In genomic region chr3:63911901-63912767, GRCh38 we compare ENCODE assay signal across 8 cellular contexts. TPM values are rescaled to one million over a fixed set of nuclear protein-coding genes. Genes with fewer than 3 reads are reported as not detected.
DNase-seq lines count a peak whose midpoint lies in the region; ATAC-seq and TF ChIP-seq lines count a peak whose summit lies in the region.

Gene SCAANT1 (minus strand): TSS chr3:63912383.

- no peaks in the 10 kb centered on the region for H3K27me3 Mint-ChIP-seq in activated CD4-positive, alpha-beta T cell treated with anti-CD3 and anti-CD28 coated beads for 36 hours
- H3K27me3 Mint-ChIP-seq in chondrocyte (ENCODE audit: low read depth): no peaks in the 10 kb centered on the region

- no peaks in the 10 kb centered on the region for H3K9me3 Mint-ChIP-seq in activated CD4-positive, alpha-beta T cell treated with anti-CD3 and anti-CD28 coated beads for 36 hours (ENCODE audit: low read depth)
- no peaks in the 10 kb centered on the region for H3K9me3 Mint-ChIP-seq in chondrocyte (ENCODE audit: low read depth)

- intact Hi-C loops in activated CD4-positive, alpha-beta T cell treated with anti-CD3 and anti-CD28 coated beads for 36 hours (cut with DNase I, micrococcal nuclease): loop anchor here (1.0 to 10.0 kb wide), 7 partner anchors 48 to 1597 kb away; partner anchors contain the start of genes PSMD6 (in 2 of the 2), ATXN7 (in 1 of the 2) and THOC7 (in 1 of the 2)

- H3K4me3 Mint-ChIP-seq in activated CD4-positive, alpha-beta T cell treated with anti-CD3 and anti-CD28 coated beads for 36 hours: peak within 1 kb of the TSS; percentile 88
- peak within 1 kb of the TSS; percentile 89 for H3K4me3 Mint-ChIP-seq in chondrocyte (ENCODE audit: unreplicated experiment)

- H3K9me3 ChIP-seq in AG04450 (ENCODE audit: control insufficient read depth, insufficient read depth, low read length): no peaks in the 10 kb centered on the region

- H3K27ac ChIP-seq in AG04450 (ENCODE audit: low read depth, low read length): peak within 1 kb of the TSS; percentile 62
- peak within 1 kb of the TSS; percentile 85 for H3K27ac ChIP-seq in layer of hippocampus (ENCODE audit: low read depth, low read length)

- DNase-seq in AG04450 (ENCODE audit: low read depth, low spot score): peak; percentile 67
- DNase-seq in NCI-H446 treated with DMSO at 0.1 percent for 48 hours (lab: John Stamatoyannopoulos, UW): peak; percentile 40
- peak; percentile 87 for DNase-seq in activated CD4-positive, alpha-beta T cell treated with anti-CD3 and anti-CD28 coated beads for 36 hours
- DNase-seq in chondrocyte (ENCODE audit: low spot score): peak; percentile 96
- DNase-seq in stimulated activated CD4-positive, alpha-beta T cell treated with anti-CD3 and anti-CD28 coated beads, Interleukin-1b, Interleukin-23, amount 100 ng/mL, for 1 hour (ENCODE audit: low read depth in 2 of 2): peak; percentile 57 to 67

- TF ChIP-seq CTCF in AG04450 (IDR thresholded peaks at IDR 0.05; ENCODE audit: low read depth, low read length): no peak
- peak; percentile 24 for TF ChIP-seq CTCF in chondrocyte (IDR thresholded peaks at IDR 0.05)

- POLR2A ChIA-PET in AG04450 (lab: Yijun Ruan, JAX): interaction anchor here (0.5 to 1.4 kb wide), 7 partner anchors 9 to 977 kb away, joined by 3 to 5 read pairs (median 3); no protein-coding TSS in a partner anchor
- POLR2A ChIA-PET in activated CD4-positive, alpha-beta T cell treated with anti-CD3 and anti-CD28 coated beads for 36 hours (lab: Charles Lee): no interaction called here

- CTCF ChIA-PET in AG04450 (lab: Charles Lee): interaction anchor here (1.7 kb wide), 1 partner anchor 563 kb away, joined by 5 read pairs; no protein-coding TSS in a partner anchor
- CTCF ChIA-PET in activated CD4-positive, alpha-beta T cell treated with anti-CD3 and anti-CD28 coated beads for 36 hours (lab: Charles Lee): interaction anchor here (1.5 kb wide), 1 partner anchor 49 kb away, joined by 4 read pairs; no protein-coding TSS in a partner anchor

- peak within 1 kb of the TSS; percentile 71 for H3K4me3 ChIP-seq in AG04450 (ENCODE audit: low read depth, low read length)

- ATAC-seq in GM18858 (IDR thresholded peaks at IDR 0.05; ENCODE audit: unreplicated experiment) (peak; percentile 69), HG03064 (IDR thresholded peaks at IDR 0.05; ENCODE audit: low read depth, unreplicated experiment) (peak; percentile 75)
- ATAC-seq in activated CD4-positive, alpha-beta T cell treated with anti-CD3 and anti-CD28 coated beads for 36 hours: peak; percentile 69

- peaks cover 37% of the 10 kb centered on the region for H3K36me3 Mint-ChIP-seq in activated CD4-positive, alpha-beta T cell treated with anti-CD3 and anti-CD28 coated beads for 36 hours (ENCODE audit: low read depth)
- peaks cover 7% of the 10 kb centered on the region for H3K36me3 Mint-ChIP-seq in chondrocyte (ENCODE audit: low read depth)

- peak within 1 kb of the TSS; percentile 95 for H3K27ac Mint-ChIP-seq in activated CD4-positive, alpha-beta T cell treated with anti-CD3 and anti-CD28 coated beads for 36 hours
- H3K27ac Mint-ChIP-seq in chondrocyte (ENCODE audit: unreplicated experiment): peak within 1 kb of the TSS; percentile 97

- no peaks in the 10 kb centered on the region for H3K27me3 ChIP-seq in AG04450 (ENCODE audit: control insufficient read depth, insufficient read depth, low read length)
- H3K27me3 ChIP-seq in layer of hippocampus (ENCODE audit: control insufficient read depth, insufficient read depth, low read length): no peaks in the 10 kb centered on the region

- peaks cover 44% of the 10 kb centered on the region for H3K4me1 Mint-ChIP-seq in activated CD4-positive, alpha-beta T cell treated with anti-CD3 and anti-CD28 coated beads for 36 hours
- H3K4me1 Mint-ChIP-seq in chondrocyte (ENCODE audit: low read depth): peaks cover 28% of the 10 kb centered on the region

RNA-seq across cellular contexts. Expression of gene SCAANT1, which starts in this region (rescaled TPM):
- polyA plus RNA-seq in AG04450 (2011; rRNA removed): not detected in 2 replicates
- not detected in 2 replicates for polyA minus RNA-seq in AG04450 (2011; rRNA and poly(A)+ RNA removed)
- not detected for total RNA-seq in activated CD4-positive, alpha-beta T cell treated with anti-CD3 and anti-CD28 coated beads for 36 hours
- not detected in 3 replicates for total RNA-seq in chondrocyte

Comparison
In these comparisons a context has a peak if more than half of its experiments do, and no peak if none do; other contexts are left out.
1. Peak in every context shown above with its lines: DNase-seq, ATAC-seq, H3K4me3 ChIP-seq and H3K27ac ChIP-seq.
2. Peak in DNase-seq, H3K4me3 ChIP-seq and H3K27ac ChIP-seq in AG04450; RNA of the gene not detected or under 1 TPM.
3. Peak in DNase-seq and ATAC-seq in activated CD4-positive, alpha-beta T cell treated with anti-CD3 and anti-CD28 coated beads for 36 hours; RNA of the gene not detected or under 1 TPM.
4. Peak in DNase-seq in chondrocyte; RNA of the gene not detected or under 1 TPM.
5. DNase-seq: peak in every context shown above with its lines; median percentile 96 in chondrocyte; 87 in activated CD4-positive, alpha-beta T cell treated with anti-CD3 and anti-CD28 coated beads for 36 hours; 67 in AG04450; 62 in stimulated activated CD4-positive, alpha-beta T cell treated with anti-CD3 and anti-CD28 coated beads, Interleukin-1b, Interleukin-23, amount 100 ng/mL, for 1 hour; 40 in NCI-H446 treated with DMSO at 0.1 percent for 48 hours.